16 cellular contexts compared by ENCODE assay signal in genomic region chr14:83607682-83608081, GRCh38.
DNase-seq lines count a peak whose midpoint lies in the region; TF ChIP-seq lines count a peak whose summit lies in the region.
"Had no signal": no experiment of that assay in that cellular context is flagged by ENCODE, and none has a peak within 500 bp of the region (broad histone marks: within the 10 kb centered on the region; RNA-seq: fewer than 3 reads in every experiment).

No MANE protein-coding gene starts in this region.

- H3K9ac ChIP-seq in H9 (ENCODE audit: extremely low read depth, insufficient read length, low read length) = no peak overlapping the region

- peak overlapping the region; percentile 33 for H2AFZ ChIP-seq in H9 (ENCODE audit: low read length)

- peaks cover 0 to 4% (median 2%) of the 10 kb centered on the region in 3 experiments; a peak in 3 of 7 replicates for H3K36me3 Mint-ChIP-seq in H9 (ENCODE audit: insufficient read depth in 1 of 3, low read depth in 3 of 3)
- peaks cover 4% of the 10 kb centered on the region for H3K36me3 Mint-ChIP-seq in glutamatergic neuron (ENCODE audit: unreplicated experiment)
- H3K36me3 Mint-ChIP-seq: IgD-negative memory B cell had no signal

- no peak overlapping the region for H4K5ac ChIP-seq in H9 (ENCODE audit: insufficient read length, low read depth, low read length)

- intact Hi-C loops in spleen (cut with DNase I; ENCODE audit: low total_unique reads) = no loop called here

- no peak overlapping the region for H3K4me3 Mint-ChIP-seq in H9
- no peak overlapping the region for H3K4me3 Mint-ChIP-seq in glutamatergic neuron (ENCODE audit: unreplicated experiment)
- H3K4me3 Mint-ChIP-seq: B cell; CD4-positive, alpha-beta T cell; IgD-negative memory B cell had no signal

- no peak overlapping the region for H3K23ac ChIP-seq in H9 (ENCODE audit: insufficient read length, low read depth, low read length)

- TF ChIP-seq CTCF in H9 (conservative IDR thresholded peaks at IDR 0.05) = no peak
- TF ChIP-seq CTCF in glutamatergic neuron (IDR thresholded peaks at IDR 0.05; ENCODE audit: partially characterized antibody, unreplicated experiment) = no peak
- no peak for TF ChIP-seq CTCF in spleen (IDR thresholded peaks at IDR 0.05 in 8 of 11, conservative IDR thresholded peaks at IDR 0.05 in 3 of 11)

- TF ChIP-seq POLR2A in spleen (IDR thresholded peaks at IDR 0.05) = no peak

- H2BK5ac ChIP-seq in H9 (ENCODE audit: insufficient read length, low read length) = no peak overlapping the region

- H3K4ac ChIP-seq in H9 (ENCODE audit: low read depth, low read length) = no peak overlapping the region

- H3K27me3 Mint-ChIP-seq in H9 (ENCODE audit: low read depth) (no peaks in the 10 kb centered on the region), glutamatergic neuron (ENCODE audit: unreplicated experiment) (peaks cover 2% of the 10 kb centered on the region)
- H3K27me3 Mint-ChIP-seq: B cell; CD4-positive, alpha-beta T cell; IgD-negative memory B cell had no signal

- H3K4me1 ChIP-seq in H9 (ENCODE audit: insufficient read depth, low read length) (no peaks in the 10 kb centered on the region), spleen (no peaks in the 10 kb centered on the region), SJCRH30 (peaks cover 17% of the 10 kb centered on the region)

- no peaks in the 10 kb centered on the region for H4K20me1 ChIP-seq in H9 (ENCODE audit: control insufficient read depth, insufficient read depth, insufficient read length)

- no peak overlapping the region for H4K91ac ChIP-seq in H9 (ENCODE audit: insufficient read length, low read depth, low read length)

- no peak overlapping the region for H3T11ph ChIP-seq in H9 (ENCODE audit: low read length)

- no peak overlapping the region for H3K4me2 ChIP-seq in H9 (ENCODE audit: insufficient read depth, insufficient read length, low read length)

- H2BK12ac ChIP-seq in H9 (ENCODE audit: insufficient read length, low read depth, low read length) = no peak overlapping the region

- H3K27ac Mint-ChIP-seq in H9 = no peak overlapping the region
- no peak overlapping the region for H3K27ac Mint-ChIP-seq in glutamatergic neuron (ENCODE audit: unreplicated experiment)
- H3K27ac Mint-ChIP-seq: B cell; CD4-positive, alpha-beta T cell; IgD-negative memory B cell had no signal

- no peak overlapping the region for H2BK15ac ChIP-seq in H9 (ENCODE audit: low read depth, low read length)

- no peaks in the 10 kb centered on the region for H3K79me2 ChIP-seq in H9 (ENCODE audit: insufficient read depth, low read length)

- WGBS in H9 (ENCODE audit: extremely low coverage, insufficient read length, low lambda C conversion rate) = no CpG with 5 or more reads among the region's 9 CpGs
- WGBS in spleen, 5 donors = 91 to 98% (median 95%) methylated on average over 6 to 9 of the region's 9 CpGs

- no peak overlapping the region for H2BK20ac ChIP-seq in H9 (ENCODE audit: low read depth, low read length, poor library complexity, severe bottlenecking)

- H3K18ac ChIP-seq in H9 (ENCODE audit: insufficient read length, low read depth, low read length) = no peak overlapping the region

- H3K79me1 ChIP-seq in H9 (ENCODE audit: insufficient read depth, low read depth, low read length, poor library complexity, severe bottlenecking) = no peaks in the 10 kb centered on the region

- peak; percentile 33 for DNase-seq in H9
- peak; percentile 80 for DNase-seq in NCI-H524 treated with DMSO at 0.1 percent for 48 hours (lab: John Stamatoyannopoulos, UW)
- DNase-seq in glutamatergic neuron = peak; percentile 22
- DNase-seq in spleen = peak; percentile 29
- no peak for DNase-seq in SJCRH30
- no peak for DNase-seq in NCI-H1105 treated with DMSO at 0.1 percent for 48 hours (lab: John Stamatoyannopoulos, UW)
- no peak for DNase-seq in NCI-H2081 treated with DMSO at 0.1 percent for 48 hours (lab: John Stamatoyannopoulos, UW)
- DNase-seq: C1 segment of cervical spinal cord; Calu3; CD4-positive, alpha-beta T cell; DMS153; DMS79 treated with DMSO at 0.1 percent for 48 hours; EL; H7 had no signal

- no peak overlapping the region for H2BK120ac ChIP-seq in H9 (ENCODE audit: low read depth, low read length, poor library complexity, severe bottlenecking)

- H3K56ac ChIP-seq in H9 (ENCODE audit: insufficient read length, low read depth, low read length) = no peak overlapping the region

- no peak overlapping the region for H4K8ac ChIP-seq in H9 (replicated peaks; ENCODE audit: insufficient read length, low read depth, low read length)

- H3K14ac ChIP-seq in H9 (ENCODE audit: insufficient read depth, low read length) = no peak overlapping the region

- H3K27ac ChIP-seq in H9 (ENCODE audit: insufficient read length, low read depth, low read length) (no peak overlapping the region), spleen (no peak overlapping the region), SJCRH30 (no peak overlapping the region)

- no peak overlapping the region for H2AK5ac ChIP-seq in H9 (ENCODE audit: insufficient read length, low read length)

- H3K4me1 Mint-ChIP-seq in H9 = no peaks in the 10 kb centered on the region
- H3K4me1 Mint-ChIP-seq in glutamatergic neuron (ENCODE audit: low read depth, unreplicated experiment) = peaks cover 3% of the 10 kb centered on the region
- H3K4me1 Mint-ChIP-seq: B cell, IgD-negative memory B cell had no signal

- no peak overlapping the region for H3K4me3 ChIP-seq in spleen
- no peak overlapping the region for H3K4me3 ChIP-seq in SJCRH30

- no peaks in the 10 kb centered on the region for H3K27me3 ChIP-seq in H9 (ENCODE audit: insufficient read depth, low read length)
- H3K27me3 ChIP-seq in spleen (replicated peaks in 1 of 7) = no peaks in the 10 kb centered on the region
- no peaks in the 10 kb centered on the region for H3K27me3 ChIP-seq in SJCRH30

- H3K36me3 ChIP-seq in spleen = no peaks in the 10 kb centered on the region
- H3K36me3 ChIP-seq in SJCRH30 = no peaks in the 10 kb centered on the region

- H3K9me3 ChIP-seq in H9 (ENCODE audit: control insufficient read depth, low read depth, low read length) = no peaks in the 10 kb centered on the region
- peaks cover 0 to 37% (median 20%) of the 10 kb centered on the region in 8 donors for H3K9me3 ChIP-seq in spleen
- no peaks in the 10 kb centered on the region for H3K9me3 ChIP-seq in SJCRH30 (replicated peaks)

- H3K9me3 Mint-ChIP-seq in H9 = peaks cover 5 to 11% of the 10 kb centered on the region in 2 experiments; a peak in 3 of 5 replicates
- H3K9me3 Mint-ChIP-seq in glutamatergic neuron (ENCODE audit: unreplicated experiment) = no peaks in the 10 kb centered on the region

- no peaks in the 10 kb centered on the region for H3K23me2 ChIP-seq in H9 (ENCODE audit: insufficient read length, low read depth, low read length, poor library complexity, severe bottlenecking)

Comparison
In these comparisons a context has a peak if more than half of its experiments do, and no peak if none do; other contexts are left out.
1. DNase-seq: peak in H9 (single experiment), NCI-H524 treated with DMSO at 0.1 percent for 48 hours (single experiment), glutamatergic neuron (single experiment) and spleen (single experiment); none in SJCRH30 (0 of 2), NCI-H1105 treated with DMSO at 0.1 percent for 48 hours (single experiment) and NCI-H2081 treated with DMSO at 0.1 percent for 48 hours (single experiment).